Comparison of ENCODE assay signal across 9 cellular contexts in genomic region chr4:88458091-88458740, GRCh38. TPM values are rescaled to one million over a fixed set of nuclear protein-coding genes. Genes with fewer than 3 reads are reported as not detected.
DNase-seq lines count a peak whose midpoint lies in the region; ATAC-seq and TF ChIP-seq lines count a peak whose summit lies in the region.
"Had no signal": no experiment of that assay in that cellular context is flagged by ENCODE, and none has a peak within 500 bp of the region (broad histone marks: within the 10 kb centered on the region; RNA-seq: fewer than 3 reads in every experiment).

No MANE protein-coding gene starts in this region.

- H3K9me3 Mint-ChIP-seq in natural killer cell treated with Interleukin-12 subunit alpha and Interleukin-12 subunit beta and Interleukin-15 and Interleukin-18, amount 100 ng/mL, for 72 hours: no peaks in the 10 kb centered on the region

- H3K27me3 Mint-ChIP-seq in natural killer cell treated with Interleukin-12 subunit alpha and Interleukin-12 subunit beta and Interleukin-15 and Interleukin-18, amount 100 ng/mL, for 72 hours: no peaks in the 10 kb centered on the region

- WGBS in mammary epithelial cell (ENCODE audit: low coverage, missing lambda C conversion rate): 92% methylated on average over 8 of the region's 8 CpGs

- peaks cover 10 to 17% of the 10 kb centered on the region in 2 donors for H3K4me1 Mint-ChIP-seq in natural killer cell treated with Interleukin-12 subunit alpha and Interleukin-12 subunit beta and Interleukin-15 and Interleukin-18, amount 100 ng/mL, for 72 hours (ENCODE audit: low read depth in 2 of 2)

- H3K4me2 ChIP-seq in BLaER1 treated with 17β-estradiol and CSF1 and Interleukin-3, amounts not matched to agents 10 nM and 100 nM: peak overlapping the region; percentile 80 to 95 (median 89)
- H3K4me2 ChIP-seq in mammary epithelial cell (ENCODE audit: insufficient read depth, low read depth, low read length): no peak overlapping the region

- dilution Hi-C loops in mammary epithelial cell (cut with HindIII; ENCODE audit: low sequenced_read_pairs): no loop called here

- peaks cover 0 to 3% (median 0%) of the 10 kb centered on the region in 11 experiments; a peak in 1 of 22 replicates for H4K20me1 ChIP-seq in BLaER1 treated with 17β-estradiol and CSF1 and Interleukin-3, amounts not matched to agents 10 nM and 100 nM
- H4K20me1 ChIP-seq in mammary epithelial cell (ENCODE audit: insufficient read depth, low read length): no peaks in the 10 kb centered on the region

- H3K36me3 ChIP-seq in BLaER1 treated with 17β-estradiol and CSF1 and Interleukin-3, amounts not matched to agents 10 nM and 100 nM: peaks cover 0 to 12% (median 2%) of the 10 kb centered on the region in 11 experiments; a peak in 4 of 22 replicates
- no peaks in the 10 kb centered on the region for H3K36me3 ChIP-seq in mammary epithelial cell (ENCODE audit: insufficient read depth, low read length)

- CTCF ChIA-PET in mammary epithelial cell (lab: Charles Lee; ENCODE audit: low non-redundant PET): no interaction called here

- DNase-seq in KBM-7 (peak; percentile 45), mammary epithelial cell (no peak)
- no peak for DNase-seq in natural killer cell treated with Interleukin-12 subunit alpha and Interleukin-12 subunit beta and Interleukin-15 and Interleukin-18, amount 100 ng/mL, for 72 hours (ENCODE audit: low spot score)
- DNase-seq in stimulated activated CD4-positive, alpha-beta T cell treated with anti-CD3 and anti-CD28 coated beads, Interleukin-2, amount 100 ng/mL, for 24 hours: no peak
- DNase-seq: activated effector memory CD4-positive, alpha-beta T cell treated with anti-CD3 and anti-CD28 coated beads, Interleukin-2, amount 50 U/mL, for 16 hours had no signal

- peaks cover 14 to 34% (median 23%) of the 10 kb centered on the region in 10 experiments; a peak in 19 of 20 replicates for H3K4me1 ChIP-seq in BLaER1 treated with 17β-estradiol and CSF1 and Interleukin-3, amounts not matched to agents 10 nM and 100 nM
- peaks cover 17% of the 10 kb centered on the region for H3K4me1 ChIP-seq in mammary epithelial cell (ENCODE audit: insufficient read depth, low read length)

- no peaks in the 10 kb centered on the region for H3K36me3 Mint-ChIP-seq in natural killer cell treated with Interleukin-12 subunit alpha and Interleukin-12 subunit beta and Interleukin-15 and Interleukin-18, amount 100 ng/mL, for 72 hours

- H3K27me3 ChIP-seq in BLaER1 treated with 17β-estradiol and CSF1 and Interleukin-3, amounts not matched to agents 10 nM and 100 nM: peaks cover 11 to 30% (median 25%) of the 10 kb centered on the region in 11 experiments
- no peaks in the 10 kb centered on the region for H3K27me3 ChIP-seq in mammary epithelial cell (ENCODE audit: insufficient read depth, low read length)

- TF ChIP-seq CTCF in mammary epithelial cell (conservative IDR thresholded peaks at IDR 0.05 in 1 of 2, IDR thresholded peaks at IDR 0.05 in 1 of 2; ENCODE audit: extremely low read depth in 1 of 2, insufficient read depth in 1 of 2, low read depth in 1 of 2, low read length in 2 of 2): no peak

- intact Hi-C loops in mammary epithelial cell (cut with micrococcal nuclease): loop anchor here (2.0 to 5.0 kb wide), 2 partner anchors 39 to 176 kb away; partner anchors contain the start of gene PPM1K

- no peaks in the 10 kb centered on the region for H3K79me2 ChIP-seq in mammary epithelial cell (ENCODE audit: insufficient read depth, low read length)

- H3K9me3 ChIP-seq in BLaER1 treated with 17β-estradiol and CSF1 and Interleukin-3, amounts not matched to agents 10 nM and 100 nM (replicated peaks in 1 of 11): peaks cover under 1 to 5% (median 3%) of the 10 kb centered on the region in 11 experiments; a peak in 18 of 22 replicates
- no peaks in the 10 kb centered on the region for H3K9me3 ChIP-seq in mammary epithelial cell (replicated peaks; ENCODE audit: insufficient read depth, low read length)

- in situ Hi-C loops in KBM-7 (cut with MboI; ENCODE audit: low pct_unique_long_range_greater_than_20kb, low sequenced_read_pairs) (no loop called here), mammary epithelial cell (cut with MboI; ENCODE audit: low sequenced_read_pairs in 2 of 2) (no loop called here)

- peak overlapping the region; percentile 97 for H2AFZ ChIP-seq in mammary epithelial cell (ENCODE audit: low read depth, low read length)

- H3K9ac ChIP-seq in BLaER1 treated with 17β-estradiol and CSF1 and Interleukin-3, amounts not matched to agents 10 nM and 100 nM: peak overlapping the region in 7 of 11 experiments; percentile 70 to 84 (median 82); a peak in 12 of 22 replicates
- H3K9ac ChIP-seq in mammary epithelial cell (ENCODE audit: insufficient read depth, low read length): no peak overlapping the region

- H3K4me3 ChIP-seq in BLaER1 treated with 17β-estradiol and CSF1 and Interleukin-3, amounts not matched to agents 10 nM and 100 nM: peak overlapping the region; percentile 61 to 77 (median 70); a peak in 19 of 20 replicates
- no peak overlapping the region for H3K4me3 ChIP-seq in mammary epithelial cell (replicated peaks in 1 of 3; ENCODE audit: insufficient read depth in 1 of 3, low read depth in 2 of 3, low read length in 3 of 3)

- no peak for ATAC-seq in natural killer cell treated with Interleukin-12 subunit alpha and Interleukin-12 subunit beta and Interleukin-15 and Interleukin-18, amount 100 ng/mL, for 72 hours
- ATAC-seq in HG03097 (IDR thresholded peaks at IDR 0.05; ENCODE audit: low FRiP score, unreplicated experiment): no peak
- ATAC-seq in HG03469 (IDR thresholded peaks at IDR 0.05; ENCODE audit: unreplicated experiment): no peak
- no peak for ATAC-seq in HG02840 (IDR thresholded peaks at IDR 0.05; ENCODE audit: low FRiP score, unreplicated experiment)

- H3K27ac ChIP-seq in BLaER1 treated with 17β-estradiol and CSF1 and Interleukin-3, amounts not matched to agents 10 nM and 100 nM: peak overlapping the region in 6 of 11 experiments; percentile 77 to 89 (median 86); a peak in 10 of 22 replicates
- H3K27ac ChIP-seq in mammary epithelial cell (ENCODE audit: insufficient read depth, low read depth, low read length): no peak overlapping the region

- BruUV-seq in mammary epithelial cell (replicated peaks; lab: Mats Ljungman, UMichigan): no TSS peak

- H3K4me3 Mint-ChIP-seq in natural killer cell treated with Interleukin-12 subunit alpha and Interleukin-12 subunit beta and Interleukin-15 and Interleukin-18, amount 100 ng/mL, for 72 hours: peak overlapping the region; percentile 99

- peak overlapping the region; percentile 99 to 100 for H3K27ac Mint-ChIP-seq in natural killer cell treated with Interleukin-12 subunit alpha and Interleukin-12 subunit beta and Interleukin-15 and Interleukin-18, amount 100 ng/mL, for 72 hours

RNA-seq across cellular contexts. Expression of gene HERC5, which starts 1.3 kb away (rescaled TPM):
- total RNA-seq in mammary epithelial cell: 1 to 10 TPM in 1 of 2 donors, under 1 TPM in 1; 0.67 to 1.1 TPM
- 0.99 TPM for polyA plus RNA-seq in mammary epithelial cell
- 0.83 TPM for polyA minus RNA-seq in mammary epithelial cell
- total RNA-seq in natural killer cell treated with Interleukin-12 subunit alpha and Interleukin-12 subunit beta and Interleukin-15 and Interleukin-18, amount 100 ng/mL, for 72 hours: 1 to 10 TPM; 5.8 to 6.4 TPM

Comparison
In these comparisons a context has a peak if more than half of its experiments do, and no peak if none do; other contexts are left out.
1. H3K4me3 ChIP-seq: peak in BLaER1 treated with 17β-estradiol and CSF1 and Interleukin-3, amounts not matched to agents 10 nM and 100 nM (10 of 10); none in mammary epithelial cell (0 of 3).